In genomic region chrX:47619486-47620302, GRCh38 we compare ENCODE assay signal across 8 cellular contexts. TPM values are rescaled to one million over a fixed set of nuclear protein-coding genes. Genes with fewer than 3 reads are reported as not detected.
DNase-seq lines count a peak whose midpoint lies in the region; ATAC-seq and TF ChIP-seq lines count a peak whose summit lies in the region.

SYN1 (minus strand) TSS chrX:47619857; CDS start chrX:47619728, 129 bp downstream.

- H3K36me3 Mint-ChIP-seq in chondrocyte (ENCODE audit: low read depth): no peaks in the 10 kb centered on the region

- TF ChIP-seq CTCF in GM10248 (IDR thresholded peaks at IDR 0.05; ENCODE audit: control extremely low read depth, extremely low read depth, low read depth, missing control alignments) (peak; percentile 32), chondrocyte (IDR thresholded peaks at IDR 0.05) (peak; percentile 51)

- CTCF ChIA-PET in GM10248 (lab: Yijun Ruan, JAX): interaction anchor here (1.4 kb wide), 1 partner anchor 29 kb away, joined by 3 read pairs; no protein-coding TSS in a partner anchor

- DNase-seq in GM10248 (ENCODE audit: extremely low spot score): peak; percentile 90
- DNase-seq in NCI-H226: peak; percentile 51
- peak; percentile 84 for DNase-seq in activated CD4-positive, alpha-beta T cell treated with anti-CD3 and anti-CD28 coated beads for 48 hours
- DNase-seq in chondrocyte (ENCODE audit: low spot score): no peak
- DNase-seq in left colon: peak; percentile 56 to 80
- peak; percentile 67 to 70 for DNase-seq in stimulated activated CD4-positive, alpha-beta T cell treated with anti-CD3 and anti-CD28 coated beads, Interleukin-1b, Interleukin-23, amount 100 ng/mL, for 4 hours (ENCODE audit: low read depth in 2 of 2)
- no peak for DNase-seq in NK-92 treated with Interleukin-12 subunit alpha and Interleukin-12 subunit beta, amount 100 ng/mL, for 24 hours (lab: John Stamatoyannopoulos, UW)

- no peak within 1 kb of the TSS for H3K27ac Mint-ChIP-seq in chondrocyte (ENCODE audit: unreplicated experiment)

- H3K9me3 Mint-ChIP-seq in chondrocyte (ENCODE audit: low read depth): peaks cover 3% of the 10 kb centered on the region

- peaks cover 11% of the 10 kb centered on the region for H3K4me1 Mint-ChIP-seq in chondrocyte (ENCODE audit: low read depth)

- H3K27me3 Mint-ChIP-seq in chondrocyte (ENCODE audit: low read depth): no peaks in the 10 kb centered on the region

- intact Hi-C loops in left colon (cut with DNase I, micrococcal nuclease): no loop called here

- peak within 1 kb of the TSS; percentile 52 for H3K4me3 Mint-ChIP-seq in chondrocyte (ENCODE audit: unreplicated experiment)

- POLR2A ChIA-PET in GM10248 (lab: Yijun Ruan, JAX): no interaction called here

- ATAC-seq in HG03039 (IDR thresholded peaks at IDR 0.05; ENCODE audit: unreplicated experiment) (peak; percentile 49), left colon (peak; percentile 89)

RNA-seq across cellular contexts. Expression of gene SYN1, which starts in this region (rescaled TPM):
- 2.6 to 5.9 TPM (median 3.7 TPM) in 3 replicates for total RNA-seq in chondrocyte
- total RNA-seq in left colon: under 1 TPM; 0.50 to 0.73 TPM

Comparison
In these comparisons a context has a peak if more than half of its experiments do, and no peak if none do; other contexts are left out.
1. Peak in DNase-seq and ATAC-seq in left colon; RNA of the gene not detected or under 1 TPM.
2. DNase-seq: peak in GM10248 (single experiment), NCI-H226 (single experiment), activated CD4-positive, alpha-beta T cell treated with anti-CD3 and anti-CD28 coated beads for 48 hours (single experiment) and stimulated activated CD4-positive, alpha-beta T cell treated with anti-CD3 and anti-CD28 coated beads, Interleukin-1b, Interleukin-23, amount 100 ng/mL, for 4 hours (2 of 2); none in chondrocyte (single experiment) and NK-92 treated with Interleukin-12 subunit alpha and Interleukin-12 subunit beta, amount 100 ng/mL, for 24 hours (single experiment).